Comparison of ENCODE assay signal across 8 cellular contexts in the genomic region with DNA sequence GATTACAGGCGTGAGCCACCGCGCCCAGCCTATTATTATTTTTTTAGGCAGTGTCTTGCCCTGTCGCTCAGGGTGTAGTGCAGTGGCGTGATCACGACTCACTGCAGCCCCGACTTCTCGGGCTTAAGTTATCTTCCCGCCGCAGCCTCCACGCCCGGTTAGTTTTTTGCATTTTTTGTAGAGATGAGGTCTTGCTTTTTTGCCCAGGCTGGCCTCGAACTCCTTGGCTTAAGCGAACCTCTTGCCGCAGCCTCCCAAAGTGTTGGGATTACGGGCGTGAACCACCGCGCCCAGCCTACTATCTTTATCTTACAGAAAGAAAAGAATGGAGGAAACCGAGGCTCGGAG. TPM values are rescaled to one million over a fixed set of nuclear protein-coding genes. Genes with fewer than 3 reads are reported as not detected.
A peak's percentile ranks its signal among the peaks of the same experiment; 100 is the strongest.
DNase-seq lines count a peak whose midpoint lies in the region.

No MANE protein-coding gene starts in this region.

- peaks cover 5% of the 10 kb centered on the region for H3K27me3 Mint-ChIP-seq in activated CD4-positive, alpha-beta T cell treated with anti-CD3 and anti-CD28 coated beads, Interleukin-2, amount 10 ng/mL, durations not matched to agents 24 days and 14 days
- H3K27me3 Mint-ChIP-seq in activated T-helper 1 cell treated with anti-CD3 and anti-CD28 coated beads, Interleukin-12 subunit alpha, Interleukin-12 subunit beta, Interleukin-2, Interleukin-4 antibody, amounts not matched to agents 30 ng/mL and 10 ng/mL and 1 ng/mL, durations not matched to agents 14 hours and 24 hours and 36 hours (ENCODE audit: insufficient read depth) = peaks cover 2% of the 10 kb centered on the region

- intact Hi-C loops in activated CD4-positive, alpha-beta T cell treated with anti-CD3 and anti-CD28 coated beads, Interleukin-2, amount 10 ng/mL, durations not matched to agents 24 days and 14 days (cut with micrococcal nuclease) = loop anchor here (10.0 kb wide), 1 partner anchor 1013 kb away; a partner anchor contains a TSS
- intact Hi-C loops in activated T-helper 1 cell treated with anti-CD3 and anti-CD28 coated beads, Interleukin-12 subunit alpha, Interleukin-12 subunit beta, Interleukin-2, Interleukin-4 antibody, amounts not matched to agents 30 ng/mL and 10 ng/mL and 1 ng/mL, durations not matched to agents 14 hours and 24 hours and 36 hours (cut with micrococcal nuclease) = loop anchor here (10.0 kb wide), 1 partner anchor 733 kb away; a partner anchor contains a TSS

- H3K9ac ChIP-seq in iPS-20b (ENCODE audit: low read depth, low read length) = peak overlapping the region; percentile 97

- peaks cover 21% of the 10 kb centered on the region for H3K36me3 Mint-ChIP-seq in activated CD4-positive, alpha-beta T cell treated with anti-CD3 and anti-CD28 coated beads, Interleukin-2, amount 10 ng/mL, durations not matched to agents 24 days and 14 days (ENCODE audit: low read depth)
- H3K36me3 Mint-ChIP-seq in activated T-helper 1 cell treated with anti-CD3 and anti-CD28 coated beads, Interleukin-12 subunit alpha, Interleukin-12 subunit beta, Interleukin-2, Interleukin-4 antibody, amounts not matched to agents 30 ng/mL and 10 ng/mL and 1 ng/mL, durations not matched to agents 14 hours and 24 hours and 36 hours (ENCODE audit: low read depth) = peaks cover 16% of the 10 kb centered on the region

- no peaks in the 10 kb centered on the region for H3K9me3 ChIP-seq in iPS-20b (ENCODE audit: insufficient read depth, low read depth, low read length)

- no peaks in the 10 kb centered on the region for H3K9me3 Mint-ChIP-seq in activated CD4-positive, alpha-beta T cell treated with anti-CD3 and anti-CD28 coated beads, Interleukin-2, amount 10 ng/mL, durations not matched to agents 24 days and 14 days
- H3K9me3 Mint-ChIP-seq in activated T-helper 1 cell treated with anti-CD3 and anti-CD28 coated beads, Interleukin-12 subunit alpha, Interleukin-12 subunit beta, Interleukin-2, Interleukin-4 antibody, amounts not matched to agents 30 ng/mL and 10 ng/mL and 1 ng/mL, durations not matched to agents 14 hours and 24 hours and 36 hours = no peaks in the 10 kb centered on the region

- H3K4me3 Mint-ChIP-seq in activated CD4-positive, alpha-beta T cell treated with anti-CD3 and anti-CD28 coated beads, Interleukin-2, amount 10 ng/mL, durations not matched to agents 24 days and 14 days = peak overlapping the region; percentile 96
- peak overlapping the region; percentile 96 for H3K4me3 Mint-ChIP-seq in activated T-helper 1 cell treated with anti-CD3 and anti-CD28 coated beads, Interleukin-12 subunit alpha, Interleukin-12 subunit beta, Interleukin-2, Interleukin-4 antibody, amounts not matched to agents 30 ng/mL and 10 ng/mL and 1 ng/mL, durations not matched to agents 14 hours and 24 hours and 36 hours

- peak overlapping the region; percentile 99 for H3K4me3 ChIP-seq in iPS-20b (ENCODE audit: low read length)

- H3K4me1 ChIP-seq in iPS-20b (ENCODE audit: insufficient read depth, low read length) = peaks cover 3% of the 10 kb centered on the region

- H3K27ac Mint-ChIP-seq in activated CD4-positive, alpha-beta T cell treated with anti-CD3 and anti-CD28 coated beads, Interleukin-2, amount 10 ng/mL, durations not matched to agents 24 days and 14 days = peak overlapping the region; percentile 99
- peak overlapping the region; percentile 99 for H3K27ac Mint-ChIP-seq in activated T-helper 1 cell treated with anti-CD3 and anti-CD28 coated beads, Interleukin-12 subunit alpha, Interleukin-12 subunit beta, Interleukin-2, Interleukin-4 antibody, amounts not matched to agents 30 ng/mL and 10 ng/mL and 1 ng/mL, durations not matched to agents 14 hours and 24 hours and 36 hours

- H3K27me3 ChIP-seq in iPS-20b (ENCODE audit: insufficient read depth, low read length) = no peaks in the 10 kb centered on the region

- H3K4me1 Mint-ChIP-seq in activated CD4-positive, alpha-beta T cell treated with anti-CD3 and anti-CD28 coated beads, Interleukin-2, amount 10 ng/mL, durations not matched to agents 24 days and 14 days = peaks cover 42% of the 10 kb centered on the region
- peaks cover 49% of the 10 kb centered on the region for H3K4me1 Mint-ChIP-seq in activated T-helper 1 cell treated with anti-CD3 and anti-CD28 coated beads, Interleukin-12 subunit alpha, Interleukin-12 subunit beta, Interleukin-2, Interleukin-4 antibody, amounts not matched to agents 30 ng/mL and 10 ng/mL and 1 ng/mL, durations not matched to agents 14 hours and 24 hours and 36 hours (ENCODE audit: low read depth)

- H3K27ac ChIP-seq in iPS-20b (ENCODE audit: low read length) (peak overlapping the region; percentile 40), temporal lobe (ENCODE audit: low read depth, low read length) (peak overlapping the region; percentile 69)

- 0 out of 2 replicates have a peak, but pooled peaks cover 11% of the 10 kb centered on the region for H3K36me3 ChIP-seq in iPS-20b (ENCODE audit: insufficient read depth, low read depth, low read length)

- no peak for DNase-seq in activated CD4-positive, alpha-beta T cell treated with anti-CD3 and anti-CD28 coated beads, Interleukin-2, amount 10 ng/mL, durations not matched to agents 24 days and 14 days
- no peak for DNase-seq in activated CD4-positive, alpha-beta T cell treated with anti-CD3 and anti-CD28 coated beads, Interleukin-2, amount 50 U/mL, for 4 hours
- DNase-seq in activated T-helper 1 cell treated with anti-CD3 and anti-CD28 coated beads, Interleukin-12 subunit alpha, Interleukin-12 subunit beta, Interleukin-2, Interleukin-4 antibody, amounts not matched to agents 30 ng/mL and 10 ng/mL and 1 ng/mL, durations not matched to agents 14 hours and 24 hours and 36 hours (ENCODE audit: low spot score) = no peak
- DNase-seq in COLO668 (lab: John Stamatoyannopoulos, UW; ENCODE audit: unreplicated experiment) (no peak), KG1 (lab: John Stamatoyannopoulos, UW) (no peak), NCI-H2081 (lab: John Stamatoyannopoulos, UW) (no peak)

RNA-seq across cellular contexts. Expression of a gene that starts 0.5 kb away (rescaled TPM):
- total RNA-seq in activated CD4-positive, alpha-beta T cell treated with anti-CD3 and anti-CD28 coated beads, Interleukin-2, amount 10 ng/mL, durations not matched to agents 24 days and 14 days = 173 and 177 TPM in 2 replicates
- total RNA-seq in activated T-helper 1 cell treated with anti-CD3 and anti-CD28 coated beads, Interleukin-12 subunit alpha, Interleukin-12 subunit beta, Interleukin-2, Interleukin-4 antibody, amounts not matched to agents 30 ng/mL and 10 ng/mL and 1 ng/mL, durations not matched to agents 14 hours and 24 hours and 36 hours = 163 TPM in 2 replicates
- 77.4 TPM for total RNA-seq in temporal lobe

RNA-seq across cellular contexts. Expression of a gene that starts 8.8 kb away (rescaled TPM):
- total RNA-seq in activated CD4-positive, alpha-beta T cell treated with anti-CD3 and anti-CD28 coated beads, Interleukin-2, amount 10 ng/mL, durations not matched to agents 24 days and 14 days = 1,820 and 1,848 TPM in 2 replicates
- 1,690 and 1,698 TPM in 2 replicates for total RNA-seq in activated T-helper 1 cell treated with anti-CD3 and anti-CD28 coated beads, Interleukin-12 subunit alpha, Interleukin-12 subunit beta, Interleukin-2, Interleukin-4 antibody, amounts not matched to agents 30 ng/mL and 10 ng/mL and 1 ng/mL, durations not matched to agents 14 hours and 24 hours and 36 hours
- total RNA-seq in temporal lobe = 782 TPM

RNA-seq across cellular contexts. Expression of a gene that starts 36.0 kb away (rescaled TPM):
- 33.6 and 33.8 TPM in 2 replicates for total RNA-seq in activated CD4-positive, alpha-beta T cell treated with anti-CD3 and anti-CD28 coated beads, Interleukin-2, amount 10 ng/mL, durations not matched to agents 24 days and 14 days
- 32.3 and 36.9 TPM in 2 replicates for total RNA-seq in activated T-helper 1 cell treated with anti-CD3 and anti-CD28 coated beads, Interleukin-12 subunit alpha, Interleukin-12 subunit beta, Interleukin-2, Interleukin-4 antibody, amounts not matched to agents 30 ng/mL and 10 ng/mL and 1 ng/mL, durations not matched to agents 14 hours and 24 hours and 36 hours
- total RNA-seq in temporal lobe = 132 TPM
